ENCODE assay signal across 13 cellular contexts in genomic region chr6:168616807-168617756, GRCh38.
DNase-seq lines count a peak whose midpoint lies in the region; ATAC-seq, FAIRE-seq and TF ChIP-seq lines count a peak whose summit lies in the region.
"Had no signal": no experiment of that assay in that cellular context is flagged by ENCODE, and none has a peak within 500 bp of the region (broad histone marks: within the 10 kb centered on the region; RNA-seq: fewer than 3 reads in every experiment).

No MANE protein-coding gene starts in this region.

- no peak overlapping the region for H3K4me3 Mint-ChIP-seq in activated CD8-positive, alpha-beta T cell treated with anti-CD3 and anti-CD28 coated beads, Interleukin-2, amount 10 ng/mL, durations not matched to agents 7 days and 5 days
- H3K4me3 Mint-ChIP-seq: activated CD8-positive, alpha-beta T cell treated with anti-CD3 and anti-CD28 coated beads for 36 hours; activated naive CD8-positive, alpha-beta T cell; IgD-negative memory B cell had no signal

- H3K4me1 Mint-ChIP-seq in activated CD8-positive, alpha-beta T cell treated with anti-CD3 and anti-CD28 coated beads, Interleukin-2, amount 10 ng/mL, durations not matched to agents 7 days and 5 days (ENCODE audit: low read depth): peaks cover 10% of the 10 kb centered on the region

- no peaks in the 10 kb centered on the region for H3K27me3 Mint-ChIP-seq in activated CD8-positive, alpha-beta T cell treated with anti-CD3 and anti-CD28 coated beads, Interleukin-2, amount 10 ng/mL, durations not matched to agents 7 days and 5 days (ENCODE audit: low read depth)
- H3K27me3 Mint-ChIP-seq: IgD-negative memory B cell had no signal

- DNase-seq in HT-29 (ENCODE audit: low spot score) (peak; percentile 18), SW480 (ENCODE audit: low spot score) (peak; percentile 33), right cardiac atrium (peak in 2 of 3 donors; percentile 70 to 72), putamen (ENCODE audit: low spot score) (peak; percentile 28), GM12891 (ENCODE audit: insufficient read length, low spot score) (no peak), AG08396 (ENCODE audit: low spot score) (no peak)
- no peak for DNase-seq in activated naive CD4-positive, alpha-beta T cell treated with anti-CD3 and anti-CD28 coated beads, Interleukin-2, amount 50 U/mL, for 72 hours (ENCODE audit: low spot score in 2 of 2)
- no peak for DNase-seq in activated CD8-positive, alpha-beta T cell treated with anti-CD3 and anti-CD28 coated beads, Interleukin-2, amount 10 ng/mL, durations not matched to agents 7 days and 5 days
- DNase-seq: activated CD8-positive, alpha-beta T cell treated with anti-CD3 and anti-CD28 coated beads for 36 hours; effector CD8-positive, alpha-beta T cell; NCI-H2227 treated with DMSO at 0.1 percent for 48 hours had no signal

- POLR2A ChIA-PET in activated CD8-positive, alpha-beta T cell treated with anti-CD3 and anti-CD28 coated beads, Interleukin-2, amount 10 ng/mL, durations not matched to agents 7 days and 5 days (lab: Charles Lee): no interaction called here

- peak; percentile 35 to 77 for ATAC-seq in right cardiac atrium
- no peak for ATAC-seq in activated naive CD4-positive, alpha-beta T cell treated with anti-CD3 and anti-CD28 coated beads, Interleukin-2, amount 50 U/mL, for 72 hours
- ATAC-seq in activated CD8-positive, alpha-beta T cell treated with anti-CD3 and anti-CD28 coated beads, Interleukin-2, amount 10 ng/mL, durations not matched to agents 7 days and 5 days: no peak
- ATAC-seq: activated CD8-positive, alpha-beta T cell treated with anti-CD3 and anti-CD28 coated beads for 36 hours had no signal

- no peak overlapping the region for H3K4me3 ChIP-seq in right cardiac atrium (ENCODE audit: low read length)

- no peak overlapping the region for H3K27ac Mint-ChIP-seq in activated naive CD4-positive, alpha-beta T cell treated with anti-CD3 and anti-CD28 coated beads, Interleukin-2, amount 50 U/mL, for 72 hours
- no peak overlapping the region for H3K27ac Mint-ChIP-seq in activated CD8-positive, alpha-beta T cell treated with anti-CD3 and anti-CD28 coated beads, Interleukin-2, amount 10 ng/mL, durations not matched to agents 7 days and 5 days
- H3K27ac Mint-ChIP-seq: activated CD8-positive, alpha-beta T cell treated with anti-CD3 and anti-CD28 coated beads for 36 hours; activated naive CD8-positive, alpha-beta T cell; IgD-negative memory B cell had no signal

- CTCF ChIA-PET in activated CD8-positive, alpha-beta T cell treated with anti-CD3 and anti-CD28 coated beads, Interleukin-2, amount 10 ng/mL, durations not matched to agents 7 days and 5 days (lab: Charles Lee): no interaction called here

- peaks cover 3 to 25% of the 10 kb centered on the region in 2 donors for H3K9me3 Mint-ChIP-seq in activated naive CD4-positive, alpha-beta T cell treated with anti-CD3 and anti-CD28 coated beads, Interleukin-2, amount 50 U/mL, for 72 hours
- H3K9me3 Mint-ChIP-seq in activated CD8-positive, alpha-beta T cell treated with anti-CD3 and anti-CD28 coated beads, Interleukin-2, amount 10 ng/mL, durations not matched to agents 7 days and 5 days (ENCODE audit: insufficient read depth): peaks cover 26% of the 10 kb centered on the region

- no peak overlapping the region for H3K27ac ChIP-seq in right cardiac atrium (ENCODE audit: low read length)

- TF ChIP-seq POLR2A in GM12891 (IDR thresholded peaks at IDR 0.05; ENCODE audit: low read depth, low read length): no peak

- no peaks in the 10 kb centered on the region for H3K27me3 ChIP-seq in right cardiac atrium (ENCODE audit: control insufficient read depth, insufficient read depth)

- 58% methylated on average over 22 of the region's 22 CpGs for WGBS in right cardiac atrium

- intact Hi-C loops in right cardiac atrium (cut with DNase I): loop anchor here in 1 of 4 donors (5.0 kb wide), 1 partner anchor 265 kb away; no protein-coding TSS in a partner anchor

- H3K4me1 ChIP-seq in right cardiac atrium (ENCODE audit: control insufficient read depth, insufficient read depth, low read length): no peaks in the 10 kb centered on the region

- H3K36me3 Mint-ChIP-seq in activated naive CD4-positive, alpha-beta T cell treated with anti-CD3 and anti-CD28 coated beads, Interleukin-2, amount 50 U/mL, for 72 hours: peaks cover 11 to 22% of the 10 kb centered on the region in 2 donors
- H3K36me3 Mint-ChIP-seq in activated CD8-positive, alpha-beta T cell treated with anti-CD3 and anti-CD28 coated beads, Interleukin-2, amount 10 ng/mL, durations not matched to agents 7 days and 5 days (ENCODE audit: low read depth): no peaks in the 10 kb centered on the region
- H3K36me3 Mint-ChIP-seq: activated naive CD8-positive, alpha-beta T cell; IgD-negative memory B cell had no signal

- H3K9me3 ChIP-seq in right cardiac atrium (ENCODE audit: control insufficient read depth, low read length): no peaks in the 10 kb centered on the region

- no peak for FAIRE-seq in GM12891 (lab: Jason Lieb, UNC)

TF ChIP-seq in GM12891, 5 proteins besides CTCF, POLR2A, EP300 and RAD21:
- no peak for TF ChIP-seq POU2F2 (IDR thresholded peaks at IDR 0.05; ENCODE audit: low read depth, low read length)
- TF ChIP-seq TAF1 (IDR thresholded peaks at IDR 0.05; ENCODE audit: low read depth, low read length): no peak
- TF ChIP-seq PAX5 (IDR thresholded peaks at IDR 0.05; ENCODE audit: insufficient read depth, low read length, severe bottlenecking): no peak
- TF ChIP-seq POLR2AphosphoS5 (IDR thresholded peaks at IDR 0.05; ENCODE audit: low read depth, low read length): no peak
- no peak for TF ChIP-seq SPI1 (IDR thresholded peaks at IDR 0.05; ENCODE audit: low read depth, low read length)

Comparison
In these comparisons a context has a peak if more than half of its experiments do, and no peak if none do; other contexts are left out.
1. DNase-seq: peak in HT-29 (single experiment), SW480 (single experiment), right cardiac atrium (2 of 3) and putamen (single experiment); none in GM12891 (single experiment), AG08396 (single experiment), activated naive CD4-positive, alpha-beta T cell treated with anti-CD3 and anti-CD28 coated beads, Interleukin-2, amount 50 U/mL, for 72 hours (0 of 2) and activated CD8-positive, alpha-beta T cell treated with anti-CD3 and anti-CD28 coated beads, Interleukin-2, amount 10 ng/mL, durations not matched to agents 7 days and 5 days (single experiment).
2. ATAC-seq: peak in right cardiac atrium (2 of 2); none in activated naive CD4-positive, alpha-beta T cell treated with anti-CD3 and anti-CD28 coated beads, Interleukin-2, amount 50 U/mL, for 72 hours (0 of 2) and activated CD8-positive, alpha-beta T cell treated with anti-CD3 and anti-CD28 coated beads, Interleukin-2, amount 10 ng/mL, durations not matched to agents 7 days and 5 days (single experiment).